ENCODE assay signal across 18 cellular contexts in genomic region chr11:71440021-71440755, GRCh38. TPM values are rescaled to one million over a fixed set of nuclear protein-coding genes. Genes with fewer than 3 reads are reported as not detected.
DNase-seq lines count a peak whose midpoint lies in the region; FAIRE-seq and TF ChIP-seq lines count a peak whose summit lies in the region.
"Had no signal": no experiment of that assay in that cellular context is flagged by ENCODE, and none has a peak within 500 bp of the region (broad histone marks: within the 10 kb centered on the region; RNA-seq: fewer than 3 reads in every experiment).

No MANE protein-coding gene starts in this region.

- TF ChIP-seq RAD21 in H1 (IDR thresholded peaks at IDR 0.05 in 1 of 2, conservative IDR thresholded peaks at IDR 0.05 in 1 of 2; ENCODE audit: low read depth in 2 of 2, low read length in 2 of 2): no peak

- peaks cover 7 to 42% of the 10 kb centered on the region in 2 experiments for H4K20me1 ChIP-seq in H1 (replicated peaks in 1 of 2; ENCODE audit: control insufficient read depth in 1 of 2, insufficient read depth in 2 of 2, low read length in 2 of 2)

- TF ChIP-seq EP300 in H1 (IDR thresholded peaks at IDR 0.05; ENCODE audit: borderline replicate concordance in 1 of 2, low read depth in 2 of 2, low read length in 2 of 2): no peak

- H3K56ac ChIP-seq in H1 (replicated peaks; ENCODE audit: insufficient read length, low read depth, low read length): no peak overlapping the region

- POLR2A ChIA-PET in MCF 10A (lab: Yijun Ruan, JAX) (no interaction called here), H1 (lab: Charles Lee; ENCODE audit: partially characterized antibody) (no interaction called here)

- DNase-seq in MCF 10A (ENCODE audit: unreplicated experiment): no peak
- DNase-seq in breast epithelium (ENCODE audit: low spot score in 2 of 2): no peak
- DNase-seq in H1 (ENCODE audit: low read depth in 1 of 2, low spot score in 2 of 2): no peak
- peak; percentile 24 for DNase-seq in posterior vena cava (ENCODE audit: low spot score)
- DNase-seq in coronary artery (ENCODE audit: low spot score): no peak
- DNase-seq in stimulated activated CD4-positive, alpha-beta T cell treated with anti-CD3 and anti-CD28 coated beads, Interleukin-2, amount 100 ng/mL, for 24 hours: no peak
- DNase-seq in COR-L47 (lab: John Stamatoyannopoulos, UW): no peak
- DNase-seq: 8988T; AML-193; Calu3; CD4-positive, CD25-positive, alpha-beta regulatory T cell; DMS 273 treated with DMSO at 0.1 percent for 48 hours; GOT3; HFFc6; KBM-7 had no signal

- H3K23ac ChIP-seq in H1 (ENCODE audit: insufficient read length): no peak overlapping the region

- no peak overlapping the region for H3K4ac ChIP-seq in H1 (replicated peaks; ENCODE audit: insufficient read length, low read depth, low read length)

- TF ChIP-seq CTCF in MCF 10A (IDR thresholded peaks at IDR 0.05; ENCODE audit: unreplicated experiment) (no peak), breast epithelium (IDR thresholded peaks at IDR 0.05) (no peak), H1 (IDR thresholded peaks at IDR 0.05; ENCODE audit: control extremely low read depth in 1 of 3, insufficient read depth in 1 of 3, low read depth in 1 of 3, low read length in 3 of 3) (no peak), coronary artery (IDR thresholded peaks at IDR 0.05) (no peak)

- no peak overlapping the region for H3K4me2 ChIP-seq in H1 (ENCODE audit: insufficient read depth in 1 of 2, low read depth in 2 of 2, low read length in 2 of 2)
- H3K4me2 ChIP-seq: BLaER1 had no signal

- no peaks in the 10 kb centered on the region for H3K9me3 Mint-ChIP-seq in MCF 10A (ENCODE audit: unreplicated experiment)
- H3K9me3 Mint-ChIP-seq: CD4-positive, CD25-positive, alpha-beta regulatory T cell; HFFc6 had no signal

- H3K14ac ChIP-seq in H1 (ENCODE audit: insufficient read length): no peak overlapping the region

- no peak overlapping the region for H3K9ac ChIP-seq in H1 (replicated peaks in 1 of 4; ENCODE audit: extremely low read depth in 1 of 4, low read depth in 3 of 4, low read length in 3 of 4)
- H3K9ac ChIP-seq: BLaER1 had no signal

- H3K4me3 Mint-ChIP-seq in MCF 10A (ENCODE audit: unreplicated experiment): no peak overlapping the region
- H3K4me3 Mint-ChIP-seq: CD4-positive, CD25-positive, alpha-beta regulatory T cell; HFFc6 had no signal

- H2BK12ac ChIP-seq in H1 (ENCODE audit: low read depth, low read length): no peak overlapping the region

- no peak overlapping the region for H2BK120ac ChIP-seq in H1 (replicated peaks; ENCODE audit: low read depth, low read length)

- BruUV-seq in MCF 10A (replicated peaks; lab: Mats Ljungman, UMichigan): no TSS peak

- H2BK20ac ChIP-seq in H1 (ENCODE audit: low read length): no peak overlapping the region

- H3K79me1 ChIP-seq in H1 (ENCODE audit: low read depth, low read length): peaks cover 12% of the 10 kb centered on the region

- CTCF ChIA-PET in MCF 10A (lab: Yijun Ruan, JAX) (no interaction called here), H1 (lab: Charles Lee; ENCODE audit: partially characterized antibody) (interaction anchor here (0.9 kb wide), 1 partner anchor 15 kb away, joined by 5 read pairs; no protein-coding TSS in a partner anchor)

- intact Hi-C loops in MCF 10A (cut with micrococcal nuclease): no loop called here
- intact Hi-C loops in breast epithelium (cut with DNase I; ENCODE audit: low total_unique reads): no loop called here
- intact Hi-C loops in posterior vena cava (cut with DNase I): no loop called here

- H2AFZ ChIP-seq in H1 (ENCODE audit: low read length): no peak overlapping the region

- whole genome bisulfite sequencing in H1 (ENCODE audit: extremely low coverage in 1 of 2, insufficient coverage in 1 of 2, insufficient read length in 1 of 2, insufficient replicate concordance in 2 of 2, low coverage in 1 of 2, low lambda C conversion rate in 2 of 2, missing lambda C conversion rate in 1 of 2), 2 experiments: 96% methylated on average over 6 of the region's 6 CpGs; no CpG with 5 or more reads in 1 of the 2 experiments

- H3K27ac ChIP-seq in breast epithelium (no peak overlapping the region), H1 (ENCODE audit: low read depth, low read length) (no peak overlapping the region), coronary artery (no peak overlapping the region)
- H3K27ac ChIP-seq: BLaER1, HL-60 had no signal

- H3K27me3 Mint-ChIP-seq in MCF 10A (ENCODE audit: insufficient read depth, unreplicated experiment): no peaks in the 10 kb centered on the region
- H3K27me3 Mint-ChIP-seq: CD4-positive, CD25-positive, alpha-beta regulatory T cell had no signal

- H2AK5ac ChIP-seq in H1 (ENCODE audit: low read depth, low read length): no peak overlapping the region

- no peak overlapping the region for H4K91ac ChIP-seq in H1 (replicated peaks; ENCODE audit: insufficient read length, low read length)

- no peak overlapping the region for H3K18ac ChIP-seq in H1 (ENCODE audit: extremely low read depth, low read length)

- peak overlapping the region; percentile 91 for H3K27ac Mint-ChIP-seq in MCF 10A (ENCODE audit: low read depth, unreplicated experiment)
- H3K27ac Mint-ChIP-seq: HFFc6 had no signal

- H3K9me3 ChIP-seq in breast epithelium (no peaks in the 10 kb centered on the region), H1 (ENCODE audit: insufficient read depth in 2 of 2, low read depth in 1 of 2, low read length in 1 of 2) (no peaks in the 10 kb centered on the region)
- H3K9me3 ChIP-seq: HAP-1 had no signal

- H4K5ac ChIP-seq in H1 (ENCODE audit: insufficient read length, low read depth, low read length): no peak overlapping the region

- H3K79me2 ChIP-seq in H1 (ENCODE audit: control insufficient read depth in 1 of 2, insufficient read depth in 2 of 2, low read length in 2 of 2): peaks cover 0 to 4% of the 10 kb centered on the region in 2 experiments; a peak in 1 of 4 replicates

- H3K4me1 ChIP-seq in breast epithelium (no peaks in the 10 kb centered on the region), H1 (replicated peaks in 1 of 4; ENCODE audit: control insufficient read depth in 3 of 4, insufficient read depth in 4 of 4, low read length in 3 of 4) (no peaks in the 10 kb centered on the region)
- H3K4me1 ChIP-seq: HAP-1 had no signal

- H3K27me3 ChIP-seq in breast epithelium (no peaks in the 10 kb centered on the region), H1 (replicated peaks in 1 of 4; ENCODE audit: control insufficient read depth in 3 of 4, extremely low read depth in 1 of 4, insufficient read depth in 3 of 4, low read length in 3 of 4) (no peaks in the 10 kb centered on the region)
- H3K27me3 ChIP-seq: BLaER1 had no signal

- peaks cover 6% of the 10 kb centered on the region; the same call in 1 of the 2 replicates for H3K23me2 ChIP-seq in H1 (ENCODE audit: low read depth, low read length)

- H4K8ac ChIP-seq in H1 (ENCODE audit: extremely low read depth, insufficient read depth, low read length): peak overlapping the region; percentile 35; the same call in 1 of the 2 replicates

- no peak for TF ChIP-seq POLR2A in breast epithelium (IDR thresholded peaks at IDR 0.05)
- TF ChIP-seq POLR2A in H1 (IDR thresholded peaks at IDR 0.05; ENCODE audit: control extremely low read depth in 1 of 2, low read depth in 2 of 2, low read length in 2 of 2): no peak

- H3K4me3 ChIP-seq in breast epithelium (no peak overlapping the region), H1 (ENCODE audit: extremely low read depth in 1 of 4, insufficient read depth in 2 of 4, low read depth in 3 of 4, low read length in 4 of 4) (no peak overlapping the region), coronary artery (no peak overlapping the region)
- H3K4me3 ChIP-seq: BLaER1, HAP-1 had no signal

- H3K4me1 Mint-ChIP-seq in MCF 10A (ENCODE audit: insufficient read depth, unreplicated experiment): peaks cover 4% of the 10 kb centered on the region

- H3K36me3 Mint-ChIP-seq in MCF 10A (ENCODE audit: insufficient read depth, unreplicated experiment): peaks cover 43% of the 10 kb centered on the region

- no peaks in the 10 kb centered on the region for H3K36me3 ChIP-seq in breast epithelium
- peaks cover 55 to 95% (median 84%) of the 10 kb centered on the region in 4 experiments for H3K36me3 ChIP-seq in H1 (ENCODE audit: control insufficient read depth in 2 of 4, insufficient read depth in 4 of 4, low read length in 3 of 4)

- no peak for FAIRE-seq in H1 (lab: Jason Lieb, UNC)

- H2BK5ac ChIP-seq in H1 (ENCODE audit: low read depth, low read length): no peak overlapping the region

- H2BK15ac ChIP-seq in H1 (ENCODE audit: low read length): no peak overlapping the region

TF ChIP-seq in H1, 55 proteins besides CTCF, POLR2A, EP300 and RAD21 (continues in another document):
- TF ChIP-seq TAF1 (IDR thresholded peaks at IDR 0.05; ENCODE audit: low read depth, low read length): no peak
- TF ChIP-seq CTBP2 (IDR thresholded peaks at IDR 0.05; ENCODE audit: borderline replicate concordance, insufficient read depth, insufficient read length, low read length): no peak
- TF ChIP-seq CHD2 (IDR thresholded peaks at IDR 0.05; ENCODE audit: low read length): no peak
- TF ChIP-seq TAF7 (optimal IDR thresholded peaks at IDR 0.05; ENCODE audit: borderline replicate concordance, low read depth, low read length): no peak
- TF ChIP-seq CBX5 (IDR thresholded peaks at IDR 0.05; ENCODE audit: low read depth, low read length): no peak

RNA-seq across cellular contexts. Expression of gene DHCR7, which starts 8.0 kb away (rescaled TPM):
- 48.2 and 72.6 TPM in 2 replicates for total RNA-seq in MCF 10A (2022)
- total RNA-seq in breast epithelium: 10 to 100 TPM; 14.7 to 31.7 (median 25.2) TPM
- 144 and 148 TPM in 2 replicates for total RNA-seq in H1 (2021; fragmentation: NEBNext Ultra II Directional; extraction: Animal tissue kit (Norgen Biotek cat#: 25700))
- 157 and 196 TPM in 2 replicates for polyA plus RNA-seq in H1 (2011; rRNA removed)
- polyA plus RNA-seq in H1 (2011; cell fraction: cytosol; rRNA removed): 108 TPM
- 185 TPM for polyA plus RNA-seq in H1 (2011; cell fraction: nucleus; rRNA removed)
- 120 to 136 TPM (median 129 TPM) in 4 replicates for polyA plus RNA-seq in H1 (2012, experiment 1 of 2)
- polyA plus RNA-seq in H1 (2012, experiment 2 of 2): 170 TPM
- polyA plus RNA-seq in H1 (2013, experiment 1 of 2): 351 TPM
- 348 TPM for polyA plus RNA-seq in H1 (2013, experiment 2 of 2)
- 125 and 139 TPM in 2 replicates for polyA minus RNA-seq in H1 (2011; rRNA and poly(A)+ RNA removed)
- polyA minus RNA-seq in H1 (2011; cell fraction: cytosol; rRNA and poly(A)+ RNA removed): 116 TPM
- 56.5 TPM for polyA minus RNA-seq in H1 (2011; cell fraction: nucleus; rRNA and poly(A)+ RNA removed)
- 10 to 100 TPM; 14.9 to 15.5 TPM for total RNA-seq in posterior vena cava

RNA-seq across cellular contexts. Expression of gene NADSYN1, which starts 12.8 kb away (rescaled TPM):
- total RNA-seq in MCF 10A (2022): 73.6 and 76.2 TPM in 2 replicates
- total RNA-seq in breast epithelium: 10 to 100 TPM; 58.6 to 83.6 (median 70.5) TPM
- 36.2 and 38.3 TPM in 2 replicates for total RNA-seq in H1 (2021; fragmentation: NEBNext Ultra II Directional; extraction: Animal tissue kit (Norgen Biotek cat#: 25700))
- polyA plus RNA-seq in H1 (2011; rRNA removed): 38.6 and 46.9 TPM in 2 replicates
- polyA plus RNA-seq in H1 (2011; cell fraction: cytosol; rRNA removed): 47.2 TPM
- 123 TPM for polyA plus RNA-seq in H1 (2011; cell fraction: nucleus; rRNA removed)
- polyA plus RNA-seq in H1 (2012, experiment 1 of 2): 33.7 to 49.7 TPM (median 43.4 TPM) in 4 replicates
- 35.4 TPM for polyA plus RNA-seq in H1 (2012, experiment 2 of 2)
- 27.1 TPM for polyA plus RNA-seq in H1 (2013, experiment 1 of 2)
- polyA plus RNA-seq in H1 (2013, experiment 2 of 2): 23.0 TPM
- 51.7 and 52.2 TPM in 2 replicates for polyA minus RNA-seq in H1 (2011; rRNA and poly(A)+ RNA removed)
- 20.0 TPM for polyA minus RNA-seq in H1 (2011; cell fraction: cytosol; rRNA and poly(A)+ RNA removed)
- 49.1 TPM for polyA minus RNA-seq in H1 (2011; cell fraction: nucleus; rRNA and poly(A)+ RNA removed)
- total RNA-seq in posterior vena cava: 10 to 100 TPM; 38.7 to 48.1 TPM
